Comparison of ENCODE assay signal across 11 cellular contexts in genomic region chr1:209879539-209879938, GRCh38. TPM values are rescaled to one million over a fixed set of nuclear protein-coding genes. Genes with fewer than 3 reads are reported as not detected.
A peak's percentile ranks its signal among the peaks of the same experiment; 100 is the strongest.
DNase-seq lines count a peak whose midpoint lies in the region; ATAC-seq and TF ChIP-seq lines count a peak whose summit lies in the region.
"Had no signal": no experiment of that assay in that cellular context is flagged by ENCODE, and none has a peak within 500 bp of the region (broad histone marks: within the 10 kb centered on the region; RNA-seq: fewer than 3 reads in every experiment).

No MANE protein-coding gene starts in this region.

- POLR2A ChIA-PET in IMR-90 (lab: Charles Lee; ENCODE audit: unreplicated experiment): interaction anchor here (0.7 kb wide), 1 partner anchor 9 kb away, joined by 3 read pairs; no protein-coding TSS in a partner anchor

- no peaks in the 10 kb centered on the region for H3K9me3 Mint-ChIP-seq in endodermal cell
- H3K9me3 Mint-ChIP-seq in activated T-cell treated with anti-CD3 and anti-CD28 coated beads, Interleukin-2, amount 50 U/mL, for 72 hours: no peaks in the 10 kb centered on the region
- H3K9me3 Mint-ChIP-seq: activated CD4-positive, alpha-beta T cell treated with anti-CD3 and anti-CD28 coated beads, Interleukin-2, amount 10 ng/mL, durations not matched to agents 24 days and 14 days; IgD-negative memory B cell had no signal

- H2AK9ac ChIP-seq in IMR-90 (replicated peaks; ENCODE audit: low read depth, low read length, poor library complexity): no peak overlapping the region

- H4K8ac ChIP-seq in IMR-90 (ENCODE audit: low read depth in 2 of 2, low read length in 2 of 2): no peak overlapping the region

- H3K36me3 ChIP-seq in IMR-90 (ENCODE audit: control insufficient read depth, insufficient read depth, low read length): no peaks in the 10 kb centered on the region
- H3K36me3 ChIP-seq in endodermal cell (ENCODE audit: control insufficient read depth, insufficient read depth, low read length): no peaks in the 10 kb centered on the region
- H3K36me3 ChIP-seq: gastrocnemius medialis had no signal

- H3K4me1 Mint-ChIP-seq in endodermal cell: peaks cover 3% of the 10 kb centered on the region
- H3K4me1 Mint-ChIP-seq in activated T-cell treated with anti-CD3 and anti-CD28 coated beads, Interleukin-2, amount 50 U/mL, for 72 hours (ENCODE audit: low read depth): peaks cover 9% of the 10 kb centered on the region
- H3K4me1 Mint-ChIP-seq: IgD-negative memory B cell had no signal

- H4K5ac ChIP-seq in IMR-90 (ENCODE audit: low read depth, low read length): no peak overlapping the region

- H2BK5ac ChIP-seq in IMR-90 (ENCODE audit: low read depth, low read length, poor library complexity, severe bottlenecking): no peak overlapping the region

- no peak for ATAC-seq in IMR-90 (ENCODE audit: low read depth)
- ATAC-seq in activated T-cell treated with anti-CD3 and anti-CD28 coated beads, Interleukin-2, amount 50 U/mL, for 72 hours (replicated peaks in 1 of 2): no peak
- ATAC-seq: gastrocnemius medialis had no signal

- H3K9me1 ChIP-seq in IMR-90 (ENCODE audit: insufficient read depth, low read length): peaks cover 4% of the 10 kb centered on the region

- no TSS peak for BruUV-seq in IMR-90 (replicated peaks; lab: Mats Ljungman, UMichigan)

- TF ChIP-seq CTCF in IMR-90 (conservative IDR thresholded peaks at IDR 0.05; ENCODE audit: low read depth, low read length) (no peak), endodermal cell (conservative IDR thresholded peaks at IDR 0.05) (no peak)

- no peak overlapping the region for H3K14ac ChIP-seq in IMR-90 (replicated peaks; ENCODE audit: low read depth, low read length)

- H3K36me3 Mint-ChIP-seq in endodermal cell (ENCODE audit: low read depth): no peaks in the 10 kb centered on the region
- no peaks in the 10 kb centered on the region for H3K36me3 Mint-ChIP-seq in activated T-cell treated with anti-CD3 and anti-CD28 coated beads, Interleukin-2, amount 50 U/mL, for 72 hours (ENCODE audit: insufficient read depth in 2 of 2)
- H3K36me3 Mint-ChIP-seq: IgD-negative memory B cell had no signal

- H3K79me1 ChIP-seq in IMR-90 (ENCODE audit: low read depth in 1 of 2, low read length in 2 of 2): no peaks in the 10 kb centered on the region

- H3K27me3 ChIP-seq in IMR-90 (ENCODE audit: control insufficient read depth, insufficient read depth, low read length): no peaks in the 10 kb centered on the region
- no peaks in the 10 kb centered on the region for H3K27me3 ChIP-seq in endodermal cell (ENCODE audit: control insufficient read depth, insufficient read depth, low read length, poor library complexity, severe bottlenecking)

- H3K4me3 ChIP-seq in IMR-90 (ENCODE audit: insufficient read depth, low read depth, low read length): no peak overlapping the region
- H3K4me3 ChIP-seq in endodermal cell (ENCODE audit: low read length): no peak overlapping the region
- H3K4me3 ChIP-seq: gastrocnemius medialis had no signal

- DNase-seq in IMR-90 (no peak), NCI-H510A (lab: John Stamatoyannopoulos, UW) (peak; percentile 34), endodermal cell (no peak), renal cortical epithelial cell (ENCODE audit: low read depth) (peak; percentile 93), SIG-M5 treated with dmso at 0.1 percent for 504 hours (lab: John Stamatoyannopoulos, UW; ENCODE audit: unreplicated experiment) (no peak), NOMO-1 (lab: John Stamatoyannopoulos, UW; ENCODE audit: unreplicated experiment in 2 of 2) (no peak)
- no peak for DNase-seq in activated T-cell treated with anti-CD3 and anti-CD28 coated beads, Interleukin-2, amount 50 U/mL, for 72 hours
- DNase-seq: activated CD4-positive, alpha-beta T cell treated with anti-CD3 and anti-CD28 coated beads, Interleukin-2, amount 10 ng/mL, durations not matched to agents 24 days and 14 days; gastrocnemius medialis; trophoblast cell had no signal

- H2AK5ac ChIP-seq in IMR-90 (ENCODE audit: low read depth, low read length): no peak overlapping the region

- H3K56ac ChIP-seq in IMR-90 (ENCODE audit: extremely low read depth, insufficient read depth, low read length): no peak overlapping the region

- H2BK120ac ChIP-seq in IMR-90 (ENCODE audit: low read depth, low read length): no peak overlapping the region

- CTCF ChIA-PET in IMR-90 (lab: Yijun Ruan, JAX): interaction anchor here (1.3 to 2.3 kb wide), 2 partner anchors 19 to 37 kb away, joined by 4 to 6 read pairs; no protein-coding TSS in a partner anchor

- H3K4me1 ChIP-seq in IMR-90 (ENCODE audit: control insufficient read depth, insufficient read depth, low read length): peaks cover 7% of the 10 kb centered on the region
- H3K4me1 ChIP-seq in endodermal cell (ENCODE audit: control insufficient read depth, insufficient read depth, low read length): no peaks in the 10 kb centered on the region
- H3K4me1 ChIP-seq: gastrocnemius medialis had no signal

- H4K20me1 ChIP-seq in IMR-90 (ENCODE audit: insufficient read depth, low read length): no peaks in the 10 kb centered on the region

- H3K9ac ChIP-seq in IMR-90 (ENCODE audit: low read depth, low read length) (no peak overlapping the region), endodermal cell (ENCODE audit: extremely low read depth, low read length, poor library complexity, severe bottlenecking) (no peak overlapping the region)

- no peak overlapping the region for H3K27ac Mint-ChIP-seq in endodermal cell
- H3K27ac Mint-ChIP-seq in activated T-cell treated with anti-CD3 and anti-CD28 coated beads, Interleukin-2, amount 50 U/mL, for 72 hours: no peak overlapping the region
- H3K27ac Mint-ChIP-seq: activated CD4-positive, alpha-beta T cell treated with anti-CD3 and anti-CD28 coated beads, Interleukin-2, amount 10 ng/mL, durations not matched to agents 24 days and 14 days; IgD-negative memory B cell had no signal

- no peak overlapping the region for H3K23ac ChIP-seq in IMR-90 (ENCODE audit: low read depth, low read length)

- H2AFZ ChIP-seq in IMR-90 (replicated peaks; ENCODE audit: low read length, poor library complexity): peak overlapping the region; percentile 19

- H3K4me3 Mint-ChIP-seq in endodermal cell: no peak overlapping the region
- H3K4me3 Mint-ChIP-seq in activated T-cell treated with anti-CD3 and anti-CD28 coated beads, Interleukin-2, amount 50 U/mL, for 72 hours: no peak overlapping the region
- H3K4me3 Mint-ChIP-seq: activated CD4-positive, alpha-beta T cell treated with anti-CD3 and anti-CD28 coated beads, Interleukin-2, amount 10 ng/mL, durations not matched to agents 24 days and 14 days; IgD-negative memory B cell had no signal

- H4K91ac ChIP-seq in IMR-90 (ENCODE audit: insufficient read depth, low read depth, low read length): no peak overlapping the region

- 47% methylated on average over 3 of the region's 12 CpGs; no CpG with 5 or more reads in 1 of the 2 experiments for WGBS in IMR-90 (ENCODE audit: extremely low coverage in 2 of 2, insufficient read length in 1 of 2), 2 experiments
- WGBS in endodermal cell (ENCODE audit: insufficient coverage in 1 of 2, insufficient read length in 1 of 2), 2 experiments: 84 to 88% methylated on average over 9 to 12 of the region's 12 CpGs

- no peak overlapping the region for H2BK15ac ChIP-seq in IMR-90 (ENCODE audit: low read depth, low read length)

- H2BK20ac ChIP-seq in IMR-90 (ENCODE audit: low read depth, low read length): no peak overlapping the region

- peaks cover 12% of the 10 kb centered on the region for H3K27me3 Mint-ChIP-seq in endodermal cell (ENCODE audit: insufficient read depth)
- peaks cover 56% of the 10 kb centered on the region for H3K27me3 Mint-ChIP-seq in activated T-cell treated with anti-CD3 and anti-CD28 coated beads, Interleukin-2, amount 50 U/mL, for 72 hours (ENCODE audit: low read depth)

- dilution Hi-C loops in IMR-90 (cut with HindIII; ENCODE audit: low sequenced_read_pairs, unreplicated experiment): no loop called here

- no peak overlapping the region for H3K4me2 ChIP-seq in IMR-90 (ENCODE audit: low read depth, low read length)

- H3K27ac ChIP-seq in IMR-90 (ENCODE audit: insufficient read depth, low read length) (no peak overlapping the region), endodermal cell (ENCODE audit: low read depth, low read length) (peak overlapping the region; percentile 81)
- H3K27ac ChIP-seq: gastrocnemius medialis had no signal

- in situ Hi-C loops in IMR-90 (cut with MboI; ENCODE audit: low sequenced_read_pairs): no loop called here

- H3K9me3 ChIP-seq in IMR-90 (ENCODE audit: control insufficient read depth, insufficient read depth, low read length): no peaks in the 10 kb centered on the region
- H3K9me3 ChIP-seq in endodermal cell (ENCODE audit: control insufficient read depth, low read length): no peaks in the 10 kb centered on the region
- H3K9me3 ChIP-seq: gastrocnemius medialis had no signal

- H3K4ac ChIP-seq in IMR-90 (ENCODE audit: low read depth, low read length): no peak overlapping the region

- intact Hi-C loops in IMR-90 (cut with micrococcal nuclease): loop anchor here (5.0 kb wide), 1 partner anchor 108 kb away; no protein-coding TSS in a partner anchor

- no peak for TF ChIP-seq RAD21 in IMR-90 (IDR thresholded peaks at IDR 0.05; ENCODE audit: low read length)

- H3K18ac ChIP-seq in IMR-90 (ENCODE audit: low read depth, low read length): no peak overlapping the region

- no peak for TF ChIP-seq POLR2A in IMR-90 (IDR thresholded peaks at IDR 0.05; ENCODE audit: low read depth, low read length)

TF ChIP-seq in IMR-90, 13 proteins besides CTCF, POLR2A, EP300 and RAD21 (continues in another document):
- TF ChIP-seq RCOR1 (IDR thresholded peaks at IDR 0.05; ENCODE audit: insufficient replicate concordance, low read length) (no peak), MAZ (IDR thresholded peaks at IDR 0.05; ENCODE audit: borderline replicate concordance, low read depth, low read length) (no peak), NFE2L2 (IDR thresholded peaks at IDR 0.05; ENCODE audit: low read depth, low read length) (no peak)

RNA-seq across cellular contexts. Expression of gene UTP25, which starts 51.8 kb away (rescaled TPM):
- total RNA-seq in IMR-90 (2012; rRNA removed) (17.2 and 17.4 TPM in 2 replicates), endodermal cell (1 to 10 TPM; 4.3 to 6.0 TPM), renal cortical epithelial cell (6.8 and 13.6 TPM in 2 replicates)
- polyA plus RNA-seq in IMR-90 (2012; rRNA removed): 6.9 and 7.1 TPM in 2 replicates
- 1.6 and 1.8 TPM in 2 replicates for polyA plus RNA-seq in IMR-90 (2012; cell fraction: cytosol; rRNA removed)
- polyA plus RNA-seq in IMR-90 (2012; cell fraction: nucleus; rRNA removed; ENCODE audit: low replicate concordance): 3.3 and 10.9 TPM in 2 replicates
- polyA plus RNA-seq in endodermal cell (2013, experiment 1 of 2): 4.5 TPM
- polyA plus RNA-seq in endodermal cell (2013, experiment 2 of 2): 4.1 TPM
- 10 to 100 TPM; 11.5 to 11.9 TPM for total RNA-seq in activated T-cell treated with anti-CD3 and anti-CD28 coated beads, Interleukin-2, amount 50 U/mL, for 72 hours

RNA-seq across cellular contexts. Expression of gene SYT14, which starts 58.5 kb away (rescaled TPM):
- total RNA-seq in IMR-90 (2012; rRNA removed): 1.3 and 1.4 TPM in 2 replicates
- polyA plus RNA-seq in IMR-90 (2012; rRNA removed): 0.14 and 0.16 TPM in 2 replicates
- 0.01 and 0.12 TPM in 2 replicates for polyA plus RNA-seq in IMR-90 (2012; cell fraction: cytosol; rRNA removed)
- 0.02 and 0.19 TPM in 2 replicates for polyA plus RNA-seq in IMR-90 (2012; cell fraction: nucleus; rRNA removed; ENCODE audit: low replicate concordance)
- 1 to 10 TPM; 6.2 to 7.1 TPM for total RNA-seq in endodermal cell
- 2.2 TPM for polyA plus RNA-seq in endodermal cell (2013, experiment 1 of 2)
- polyA plus RNA-seq in endodermal cell (2013, experiment 2 of 2): 1.7 TPM
- total RNA-seq in renal cortical epithelial cell: 10.8 and 14.2 TPM in 2 replicates
- total RNA-seq in activated T-cell treated with anti-CD3 and anti-CD28 coated beads, Interleukin-2, amount 50 U/mL, for 72 hours: not detected
- total RNA-seq: activated CD4-positive, alpha-beta T cell treated with anti-CD3 and anti-CD28 coated beads, Interleukin-2, amount 10 ng/mL, durations not matched to agents 24 days and 14 days had no signal
- polyA plus RNA-seq: IgD-negative memory B cell had no signal

Comparison
In these comparisons a context has a peak if more than half of its experiments do, and no peak if none do; other contexts are left out.
1. DNase-seq: peak in NCI-H510A (single experiment) and renal cortical epithelial cell (single experiment); none in IMR-90 (single experiment), endodermal cell (single experiment), SIG-M5 treated with dmso at 0.1 percent for 504 hours (single experiment), activated T-cell treated with anti-CD3 and anti-CD28 coated beads, Interleukin-2, amount 50 U/mL, for 72 hours (0 of 2) and NOMO-1 (0 of 2).